ENCODE assay signal across 8 cellular contexts in genomic region chr10:43649149-43649523, GRCh38. TPM values are rescaled to one million over a fixed set of nuclear protein-coding genes. Genes with fewer than 3 reads are reported as not detected.
DNase-seq lines count a peak whose midpoint lies in the region; ATAC-seq, FAIRE-seq and TF ChIP-seq lines count a peak whose summit lies in the region.

No MANE protein-coding gene starts in this region.

- H3K9me3 Mint-ChIP-seq in MCF 10A (ENCODE audit: unreplicated experiment), result peaks cover 15% of the 10 kb centered on the region

- DNase-seq in MCF 10A (ENCODE audit: unreplicated experiment) (no peak), lung (ENCODE audit: low spot score) (no peak), aorta (no peak), small intestine (no peak), SIG-M5 treated with dmso at 0.1 percent for 504 hours (lab: John Stamatoyannopoulos, UW; ENCODE audit: unreplicated experiment) (no peak), RCC 7860 (ENCODE audit: low spot score) (no peak)

- POLR2A ChIA-PET in MCF 10A (lab: Yijun Ruan, JAX), result interaction anchor here (1.1 to 1.9 kb wide), 2 partner anchors 11 to 42 kb away, joined by 3 to 4 read pairs; no protein-coding TSS in a partner anchor

- H3K9me3 ChIP-seq in lung (ENCODE audit: control insufficient read depth in 2 of 2, insufficient read depth in 1 of 2, low read length in 1 of 2), result peaks cover 8 to 16% of the 10 kb centered on the region in 2 donors
- H3K9me3 ChIP-seq in aorta (ENCODE audit: control insufficient read depth, low read length), result peaks cover 9% of the 10 kb centered on the region
- no peaks in the 10 kb centered on the region for H3K9me3 ChIP-seq in small intestine (ENCODE audit: control insufficient read depth, low read depth)

- CTCF ChIA-PET in MCF 10A (lab: Yijun Ruan, JAX), result no interaction called here

- H3K36me3 Mint-ChIP-seq in MCF 10A (ENCODE audit: insufficient read depth, unreplicated experiment), result peaks cover 25% of the 10 kb centered on the region

- H3K36me3 ChIP-seq in lung (ENCODE audit: control insufficient read depth in 2 of 2, insufficient read depth in 2 of 2, low read length in 2 of 2) (peaks cover 10 to 20% of the 10 kb centered on the region in 2 donors), aorta (ENCODE audit: control insufficient read depth in 1 of 2, insufficient read depth in 2 of 2, low read length in 1 of 2) (peaks cover 9 to 18% of the 10 kb centered on the region in 2 donors), small intestine (ENCODE audit: control insufficient read depth in 2 of 2, insufficient read depth in 2 of 2, low read length in 2 of 2) (peaks cover 5 to 7% of the 10 kb centered on the region in 2 donors)

- H3K27ac Mint-ChIP-seq in MCF 10A (ENCODE audit: low read depth, unreplicated experiment), result peak overlapping the region; percentile 54

- no peak for FAIRE-seq in small intestine (lab: Jason Lieb, UNC)
- no peak for FAIRE-seq in RCC 7860 (lab: Jason Lieb, UNC)

- intact Hi-C loops in MCF 10A (cut with micrococcal nuclease) (no loop called here), aorta (cut with DNase I) (no loop called here)

- H3K27me3 ChIP-seq in lung (ENCODE audit: control insufficient read depth, insufficient read depth), result no peaks in the 10 kb centered on the region
- no peaks in the 10 kb centered on the region for H3K27me3 ChIP-seq in aorta (ENCODE audit: control insufficient read depth in 1 of 2, insufficient read depth in 2 of 2, low read length in 1 of 2)
- H3K27me3 ChIP-seq in small intestine (ENCODE audit: control insufficient read depth in 2 of 2, insufficient read depth in 2 of 2, low read length in 2 of 2), result no peaks in the 10 kb centered on the region

- H3K4me1 ChIP-seq in lung (ENCODE audit: control insufficient read depth in 2 of 2, insufficient read depth in 2 of 2, low read length in 2 of 2), result peaks cover 2 to 4% of the 10 kb centered on the region in 2 donors
- no peaks in the 10 kb centered on the region for H3K4me1 ChIP-seq in aorta (ENCODE audit: control insufficient read depth in 1 of 2, insufficient read depth in 2 of 2, low read length in 2 of 2)
- H3K4me1 ChIP-seq in small intestine (ENCODE audit: control insufficient read depth in 2 of 2, insufficient read depth in 1 of 2, low read depth in 1 of 2, low read length in 1 of 2), result no peaks in the 10 kb centered on the region

- H3K27ac ChIP-seq in lung (ENCODE audit: low read depth in 1 of 2, low read length in 1 of 2) (peak overlapping the region; percentile 74 to 92), aorta (ENCODE audit: low read depth in 1 of 2, low read length in 2 of 2) (peak overlapping the region in 1 of 2 donors; percentile 35), small intestine (ENCODE audit: low read depth in 1 of 2, low read length in 1 of 2) (peak overlapping the region in 1 of 2 donors; percentile 80)

- H3K4me3 Mint-ChIP-seq in MCF 10A (ENCODE audit: unreplicated experiment), result peak overlapping the region; percentile 84

- no TSS peak for BruUV-seq in MCF 10A (replicated peaks; lab: Mats Ljungman, UMichigan)

- H3K4me3 ChIP-seq in lung (peak overlapping the region; percentile 79), aorta (ENCODE audit: low read length in 2 of 2) (peak overlapping the region; percentile 23 to 94), small intestine (ENCODE audit: low read depth in 1 of 2, low read length in 2 of 2) (peak overlapping the region in 1 of 2 donors; percentile 64)

- no peaks in the 10 kb centered on the region for H3K27me3 Mint-ChIP-seq in MCF 10A (ENCODE audit: insufficient read depth, unreplicated experiment)

- no peaks in the 10 kb centered on the region for H3K4me1 Mint-ChIP-seq in MCF 10A (ENCODE audit: insufficient read depth, unreplicated experiment)

- peak; percentile 7 for ATAC-seq in GM18868 (IDR thresholded peaks at IDR 0.05; ENCODE audit: unreplicated experiment)
- peak; percentile 1 for ATAC-seq in HG03442 (IDR thresholded peaks at IDR 0.05; ENCODE audit: unreplicated experiment)
- ATAC-seq in lung (ENCODE audit: insufficient read depth, low FRiP score), result no peak
- ATAC-seq in aorta (ENCODE audit: low FRiP score), result peak; percentile 37

- WGBS in lung, 2 donors, result 23 to 27% methylated on average over 15 of the region's 15 CpGs
- WGBS in aorta, 2 donors, result 20 to 21% methylated on average over 15 of the region's 15 CpGs
- 11 to 25% (median 22%) methylated on average over 15 of the region's 15 CpGs for WGBS in small intestine, 3 donors

- no peak for TF ChIP-seq CTCF in MCF 10A (IDR thresholded peaks at IDR 0.05; ENCODE audit: unreplicated experiment)
- no peak for TF ChIP-seq CTCF in lung (IDR thresholded peaks at IDR 0.05; ENCODE audit: control extremely low read depth, extremely low read depth)

RNA-seq across cellular contexts. Expression of gene ZNF32, which starts 0.5 kb away (rescaled TPM):
- total RNA-seq in MCF 10A (2022) (13.0 and 16.3 TPM in 2 replicates), lung (10 to 100 TPM; 27.8 to 33.8 TPM), aorta (10 to 100 TPM; 22.0 to 31.6 TPM)
- polyA plus RNA-seq in lung (10 to 100 TPM; 21.4 to 60.8 TPM), aorta (10 to 100 TPM; 63.4 to 68.6 TPM), small intestine (10 to 100 TPM; 23.5 to 29.5 (median 28.6) TPM)

RNA-seq across cellular contexts. Expression of gene ZNF485, which starts 42.9 kb away (rescaled TPM):
- 4.9 and 6.5 TPM in 2 replicates for total RNA-seq in MCF 10A (2022)
- 1 to 10 TPM; 4.0 to 4.4 TPM for total RNA-seq in lung
- polyA plus RNA-seq in lung, result 1 to 10 TPM; 1.5 to 2.4 TPM
- total RNA-seq in aorta, result 1 to 10 TPM; 2.1 to 4.5 TPM
- polyA plus RNA-seq in aorta, result 1 to 10 TPM in 1 of 2 donors, under 1 TPM in 1; 0.88 to 1.2 TPM
- 1 to 10 TPM in 2 of 3 donors, under 1 TPM in 1; 0.81 to 2.4 (median 1.3) TPM for polyA plus RNA-seq in small intestine
